In the genomic region with DNA sequence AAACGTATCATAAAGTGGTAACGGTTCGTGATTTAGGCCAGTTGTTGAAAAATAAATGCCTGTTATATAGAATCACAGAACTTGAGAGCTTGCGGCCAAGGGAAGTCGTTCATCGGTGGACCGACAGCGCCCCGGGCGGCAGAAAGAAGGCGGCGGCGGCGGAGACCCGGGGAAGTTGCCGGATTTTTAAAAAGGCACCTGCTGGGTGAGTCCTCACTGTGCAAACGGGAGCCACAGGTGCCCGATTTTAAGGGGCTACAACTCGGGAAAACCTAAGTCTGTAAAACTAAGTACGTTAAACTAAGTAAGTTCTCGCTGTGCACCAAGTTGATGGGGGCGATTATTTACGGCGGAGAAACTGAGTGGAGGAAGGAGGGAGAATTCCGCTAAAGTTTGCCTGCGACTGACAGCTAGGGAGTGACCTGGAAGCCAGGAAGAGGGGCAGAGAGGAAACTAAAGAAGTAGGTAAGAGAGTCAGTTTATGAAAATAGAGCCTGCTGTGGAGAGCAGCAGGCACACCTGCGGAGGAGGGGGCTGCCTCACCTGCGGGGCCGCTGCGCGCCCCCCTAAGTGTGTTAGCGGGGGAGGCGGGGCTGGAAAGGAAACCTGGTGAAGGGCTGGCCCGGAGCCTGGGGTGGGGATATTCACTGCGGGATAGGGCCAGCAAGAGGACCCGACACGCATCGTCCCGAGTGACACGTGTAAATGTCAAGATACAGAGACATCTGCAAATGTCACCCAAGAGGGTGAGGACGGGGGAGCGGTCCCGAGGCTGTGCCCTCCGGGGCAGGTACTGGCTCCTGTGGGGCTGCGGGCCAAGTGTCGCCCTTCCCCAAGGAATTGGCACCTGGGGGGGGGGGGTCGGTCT, we compare ENCODE assay signal across 8 cellular contexts. TPM values are rescaled to one million over a fixed set of nuclear protein-coding genes. Genes with fewer than 3 reads are reported as not detected.
DNase-seq lines count a peak whose midpoint lies in the region; ATAC-seq and TF ChIP-seq lines count a peak whose summit lies in the region.

No MANE protein-coding gene starts in this region.

- peak overlapping the region; percentile 79 for H3K4me3 Mint-ChIP-seq in activated T-cell treated with anti-CD3 and anti-CD28 coated beads, Interleukin-2, amount 50 U/mL, for 4 hours

- peaks cover 6% of the 10 kb centered on the region for H3K4me1 Mint-ChIP-seq in activated T-cell treated with anti-CD3 and anti-CD28 coated beads, Interleukin-2, amount 50 U/mL, for 4 hours (ENCODE audit: low read depth)

- peak overlapping the region; percentile 81 for H3K4me2 ChIP-seq in neural cell (ENCODE audit: low read length)

- H3F3A ChIP-seq in neural cell (ENCODE audit: insufficient read depth, low read length, poor library complexity, severe bottlenecking), result no peaks in the 10 kb centered on the region

- H3K4me1 ChIP-seq in tibial nerve, result peaks cover 0 to 18% (median 3%) of the 10 kb centered on the region in 4 donors

- no peaks in the 10 kb centered on the region for H3K36me3 Mint-ChIP-seq in activated T-cell treated with anti-CD3 and anti-CD28 coated beads, Interleukin-2, amount 50 U/mL, for 4 hours (ENCODE audit: insufficient read depth)

- H3K27ac ChIP-seq in neural cell (ENCODE audit: low read length) (no peak overlapping the region), tibial nerve (peak overlapping the region in 1 of 4 donors; percentile 46)

- H4K20me1 ChIP-seq in neural cell (ENCODE audit: insufficient read depth), result no peaks in the 10 kb centered on the region

- peak overlapping the region; percentile 45 for H3K9ac ChIP-seq in neural cell (ENCODE audit: low read length)

- H3K36me3 ChIP-seq in neural cell (ENCODE audit: insufficient read depth, low read length), result no peaks in the 10 kb centered on the region
- no peaks in the 10 kb centered on the region for H3K36me3 ChIP-seq in tibial nerve

- DNase-seq in DMS153 treated with DMSO at 0.1 percent for 48 hours (lab: John Stamatoyannopoulos, UW; ENCODE audit: unreplicated experiment) (peak; percentile 56), NCI-H1105 (lab: John Stamatoyannopoulos, UW) (peak; percentile 27), fibroblast of villous mesenchyme (ENCODE audit: low read depth) (peak; percentile 79), tibial nerve (ENCODE audit: low spot score in 2 of 2) (peak in 1 of 2 donors; percentile 41)
- no peak for DNase-seq in activated T-cell treated with anti-CD3 and anti-CD28 coated beads, Interleukin-2, amount 50 U/mL, for 4 hours

- H3K4me3 ChIP-seq in fibroblast of villous mesenchyme (ENCODE audit: low read depth, low read length) (peak overlapping the region; percentile 68), neural cell (ENCODE audit: low read length) (peak overlapping the region; percentile 75), tibial nerve (peak overlapping the region; percentile 13 to 52 (median 26))

- peak; percentile 89 for TF ChIP-seq RAD21 in neural cell (conservative IDR thresholded peaks at IDR 0.05)

- no peak overlapping the region for H2AFZ ChIP-seq in neural cell (ENCODE audit: low read depth, low read length)

- TF ChIP-seq CTCF in fibroblast of villous mesenchyme (IDR thresholded peaks at IDR 0.05; ENCODE audit: insufficient read depth, low read depth, low read length), result peak; percentile 84
- TF ChIP-seq CTCF in neural cell (IDR thresholded peaks at IDR 0.05; ENCODE audit: poor library complexity, severe bottlenecking), result peak; percentile 88
- TF ChIP-seq CTCF in tibial nerve (IDR thresholded peaks at IDR 0.05), result peak in 4 of 5 experiments; percentile 34 to 62 (median 52)

- TF ChIP-seq EP300 in neural cell (conservative IDR thresholded peaks at IDR 0.05; ENCODE audit: poor library complexity, severe bottlenecking) (no peak), tibial nerve (IDR thresholded peaks at IDR 0.05) (no peak)

- no peaks in the 10 kb centered on the region for H3K9me3 Mint-ChIP-seq in activated T-cell treated with anti-CD3 and anti-CD28 coated beads, Interleukin-2, amount 50 U/mL, for 4 hours

- H3K27me3 ChIP-seq in neural cell (ENCODE audit: insufficient read depth, low read depth, low read length) (peaks cover 34% of the 10 kb centered on the region), tibial nerve (peaks cover 0 to 7% of the 10 kb centered on the region in 2 donors)

- WGBS in tibial nerve, 2 donors, result 1 to 2% methylated on average over 33 to 47 of the region's 47 CpGs

- H3K9me3 ChIP-seq in neural cell (ENCODE audit: low read length) (no peaks in the 10 kb centered on the region), tibial nerve (peaks cover 0 to 9% (median 0%) of the 10 kb centered on the region in 4 donors)

- no peaks in the 10 kb centered on the region for H3K9me2 ChIP-seq in neural cell (ENCODE audit: insufficient read depth, low read length)

- no peak for TF ChIP-seq POLR2A in tibial nerve (IDR thresholded peaks at IDR 0.05)

- peaks cover 37% of the 10 kb centered on the region for H3K27me3 Mint-ChIP-seq in activated T-cell treated with anti-CD3 and anti-CD28 coated beads, Interleukin-2, amount 50 U/mL, for 4 hours (ENCODE audit: low read depth)

- H3K79me2 ChIP-seq in neural cell (replicated peaks; ENCODE audit: insufficient read depth, low read length), result no peaks in the 10 kb centered on the region

- peak in 1 of 2 donors; percentile 45 for ATAC-seq in activated T-cell treated with anti-CD3 and anti-CD28 coated beads, Interleukin-2, amount 50 U/mL, for 4 hours
- ATAC-seq in GM21786 (IDR thresholded peaks at IDR 0.05; ENCODE audit: unreplicated experiment), result no peak
- no peak for ATAC-seq in GM18870 (IDR thresholded peaks at IDR 0.05; ENCODE audit: unreplicated experiment)

TF ChIP-seq in neural cell, 6 proteins besides CTCF, POLR2A, EP300 and RAD21:
- TF ChIP-seq SMC3 (conservative IDR thresholded peaks at IDR 0.05; ENCODE audit: poor library complexity), result peak; percentile 84
- no peak for TF ChIP-seq POLR2AphosphoS5 (IDR thresholded peaks at IDR 0.05)

RNA-seq across cellular contexts. Expression of a gene that starts 1.0 kb away (rescaled TPM):
- under 1 TPM; 0.34 to 0.87 (median 0.51) TPM for total RNA-seq in activated T-cell treated with anti-CD3 and anti-CD28 coated beads, Interleukin-2, amount 50 U/mL, for 4 hours
- 22.5 and 129 TPM in 2 replicates for total RNA-seq in fibroblast of villous mesenchyme
- polyA plus RNA-seq in neural cell, result 0.09 and 0.14 TPM in 2 replicates
- polyA minus RNA-seq in neural cell, result 1.0 and 1.5 TPM in 2 replicates
- 10 to 100 TPM in 1 of 4 donors, 1 to 10 TPM in 1, under 1 TPM in 2; 0.78 to 10.5 (median 1.2) TPM for total RNA-seq in tibial nerve
